In genomic region chr6:4319992-4320683, GRCh38 we compare ENCODE assay signal across 1 cellular context.
TF ChIP-seq lines count a peak whose summit lies in the region.

No MANE protein-coding gene starts in this region.

TF ChIP-seq in A549, 52 proteins besides CTCF, POLR2A, EP300 and RAD21 (continued from another document):
- no peak for TF ChIP-seq BCL3 (IDR thresholded peaks at IDR 0.05)
TF ChIP-seq in A549: peak in this region for 2.
